In the genomic region with DNA sequence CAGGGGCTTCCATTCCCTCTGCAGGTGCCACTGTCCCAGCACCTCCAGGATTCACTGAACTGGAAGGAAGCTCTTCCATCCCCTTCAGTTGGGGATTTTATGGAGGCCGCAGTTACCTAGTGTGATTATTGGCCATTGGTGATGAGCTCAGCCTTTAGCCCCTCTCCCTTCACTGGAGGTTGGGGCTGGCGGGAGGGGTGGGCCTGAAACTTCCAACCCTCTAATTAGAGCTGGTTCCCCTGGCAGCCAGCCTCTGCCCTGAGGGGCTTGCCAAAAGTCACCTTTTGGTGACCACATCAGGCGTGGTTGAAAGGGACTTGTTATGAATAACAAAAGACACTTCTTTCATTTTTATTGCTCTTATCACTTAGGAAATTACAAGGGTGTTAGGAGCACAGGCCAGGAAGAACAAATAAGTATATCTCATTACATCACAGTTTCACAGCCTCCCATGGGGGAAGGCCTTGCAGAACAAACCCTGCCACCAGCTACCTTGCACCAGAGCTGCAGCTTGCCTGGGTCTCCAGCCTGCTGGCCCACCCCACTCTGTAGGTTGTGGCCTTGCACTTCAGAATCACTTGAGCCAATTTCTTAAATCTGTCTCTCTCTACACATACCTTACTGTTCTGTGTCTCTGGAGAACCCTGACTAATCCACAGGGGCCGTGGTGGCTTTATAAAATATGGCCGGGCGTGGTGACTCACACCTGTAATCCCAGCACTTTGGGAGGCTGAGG, we compare ENCODE assay signal across 9 cellular contexts. TPM values are rescaled to one million over a fixed set of nuclear protein-coding genes. Genes with fewer than 3 reads are reported as not detected.
DNase-seq lines count a peak whose midpoint lies in the region; ATAC-seq and TF ChIP-seq lines count a peak whose summit lies in the region.
"Had no signal": no experiment of that assay in that cellular context is flagged by ENCODE, and none has a peak within 500 bp of the region (broad histone marks: within the 10 kb centered on the region; RNA-seq: fewer than 3 reads in every experiment).

No MANE protein-coding gene starts in this region.

- intact Hi-C loops in Right ventricle myocardium inferior (cut with DNase I) = loop anchor here (5.0 kb wide), 1 partner anchor 39 kb away; no protein-coding TSS in a partner anchor
- intact Hi-C loops in left cardiac atrium (cut with DNase I) = loop anchor here in 1 of 2 donors (10.0 kb wide), 1 partner anchor 258 kb away; a partner anchor contains a TSS
- intact Hi-C loops in PC-3 (cut with micrococcal nuclease) = no loop called here
- intact Hi-C loops in right cardiac atrium (cut with DNase I) = loop anchor here in 1 of 4 donors (10.0 kb wide), 1 partner anchor 58 kb away; a partner anchor contains a TSS
- intact Hi-C loops in transverse colon (cut with DNase I; ENCODE audit: low total_unique reads) = no loop called here

- no peaks in the 10 kb centered on the region for H3K9me2 ChIP-seq in PC-3 (replicated peaks; ENCODE audit: low read length)

- H3K36me3 ChIP-seq in PC-3 (ENCODE audit: low read depth, low read length) (peaks cover 39% of the 10 kb centered on the region), transverse colon (no peaks in the 10 kb centered on the region), BE2C (peaks cover 3% of the 10 kb centered on the region)

- DNase-seq in Right ventricle myocardium inferior (ENCODE audit: missing footprints) = peak; percentile 35
- no peak for DNase-seq in left cardiac atrium
- peak; percentile 35 for DNase-seq in PC-3
- no peak for DNase-seq in right cardiac atrium
- peak; percentile 57 for DNase-seq in transverse colon
- no peak for DNase-seq in NCI-H2227 treated with DMSO at 0.1 percent for 48 hours (lab: John Stamatoyannopoulos, UW)
- DNase-seq in BE2C = no peak

- peaks cover 99% of the 10 kb centered on the region for H3K79me2 ChIP-seq in PC-3 (ENCODE audit: low read length)

- TF ChIP-seq EP300 in transverse colon (IDR thresholded peaks at IDR 0.05; ENCODE audit: low read depth) = no peak

- H3K4me3 ChIP-seq in PC-3 (ENCODE audit: low read length) (no peak overlapping the region), right cardiac atrium (ENCODE audit: low read length) (no peak overlapping the region), transverse colon (no peak overlapping the region), BE2C (ENCODE audit: low read depth, low read length) (no peak overlapping the region)

- H3F3A ChIP-seq in PC-3 (ENCODE audit: low read length, unreplicated experiment) = no peaks in the 10 kb centered on the region

- H3K9ac ChIP-seq in PC-3 (ENCODE audit: low read length) = no peak overlapping the region
- H3K9ac ChIP-seq: parathyroid adenoma had no signal

- H3K27me3 ChIP-seq in PC-3 (ENCODE audit: low read length) (no peaks in the 10 kb centered on the region), right cardiac atrium (ENCODE audit: control insufficient read depth, insufficient read depth) (no peaks in the 10 kb centered on the region), transverse colon (no peaks in the 10 kb centered on the region), BE2C (no peaks in the 10 kb centered on the region)

- CTCF ChIA-PET in PC-3 (lab: Charles Lee) = no interaction called here

- in situ Hi-C loops in transverse colon (cut with MboI; ENCODE audit: low pct_ligation_motif_present in 1 of 4, low pct_unique_long_range_greater_than_20kb in 1 of 4, low sequenced_read_pairs in 3 of 4) = no loop called here

- H3K27ac ChIP-seq in PC-3 (ENCODE audit: low read length) (no peak overlapping the region), right cardiac atrium (ENCODE audit: low read length) (peak overlapping the region; percentile 71), transverse colon (peak overlapping the region; percentile 92 to 98 (median 98))
- H3K27ac ChIP-seq: parathyroid adenoma had no signal

- no peak for TF ChIP-seq POLR2A in transverse colon (IDR thresholded peaks at IDR 0.05)

- H3K4me1 ChIP-seq in PC-3 (ENCODE audit: insufficient read depth, low read length) (peaks cover 42% of the 10 kb centered on the region), right cardiac atrium (ENCODE audit: control insufficient read depth, insufficient read depth, low read length) (peaks cover 16% of the 10 kb centered on the region), transverse colon (peaks cover 52 to 90% (median 79%) of the 10 kb centered on the region in 4 donors), BE2C (peaks cover 32% of the 10 kb centered on the region)

- POLR2A ChIA-PET in PC-3 (lab: Charles Lee; ENCODE audit: unreplicated experiment) = no interaction called here

- no peaks in the 10 kb centered on the region for H3K9me3 ChIP-seq in PC-3 (ENCODE audit: low read length)
- H3K9me3 ChIP-seq in right cardiac atrium (ENCODE audit: control insufficient read depth, low read length) = no peaks in the 10 kb centered on the region
- no peaks in the 10 kb centered on the region for H3K9me3 ChIP-seq in transverse colon
- H3K9me3 ChIP-seq in BE2C = no peaks in the 10 kb centered on the region

- peak overlapping the region; percentile 95; the same call in 1 of the 2 replicates for H3K4me2 ChIP-seq in PC-3 (ENCODE audit: low read length)

- 76% methylated on average over 6 of the region's 6 CpGs for WGBS in right cardiac atrium
- WGBS in transverse colon (ENCODE audit: low coverage in 1 of 2), 2 donors = 47 to 81% methylated on average over 3 to 6 of the region's 6 CpGs

- peaks cover 78% of the 10 kb centered on the region for H4K20me1 ChIP-seq in PC-3 (ENCODE audit: low read length)

- TF ChIP-seq CTCF in PC-3 (conservative IDR thresholded peaks at IDR 0.05; ENCODE audit: low read depth, low read length) = no peak
- no peak for TF ChIP-seq CTCF in transverse colon (IDR thresholded peaks at IDR 0.05)
- no peak for TF ChIP-seq CTCF in BE2C (IDR thresholded peaks at IDR 0.05; ENCODE audit: low read depth, low read length)

- no peak overlapping the region for H2AFZ ChIP-seq in PC-3 (ENCODE audit: low read length)
- H2AFZ ChIP-seq: parathyroid adenoma had no signal

- BruUV-seq in PC-3 (replicated peaks; lab: Mats Ljungman, UMichigan) = no TSS peak

- ATAC-seq in Right ventricle myocardium inferior (no peak), left cardiac atrium (no peak), PC-3 (no peak), right cardiac atrium (peak in 1 of 2 donors; percentile 21), HG03045 (IDR thresholded peaks at IDR 0.05; ENCODE audit: unreplicated experiment) (no peak)

RNA-seq across cellular contexts. Expression of a gene that starts 5.0 kb away (rescaled TPM):
- total RNA-seq in Right ventricle myocardium inferior = 174 TPM
- total RNA-seq in left cardiac atrium = 100 to 1,000 TPM; 103 to 152 TPM
- total RNA-seq in PC-3 (2014; rRNA removed) = 216 and 245 TPM in 2 replicates
- total RNA-seq in right cardiac atrium = 100 to 1,000 TPM; 154 to 219 (median 194) TPM
- polyA plus RNA-seq in right cardiac atrium = 136 TPM
- total RNA-seq in transverse colon = 100 to 1,000 TPM; 195 to 554 (median 359) TPM
- 58.6 TPM for polyA plus RNA-seq in BE2C (2012; ENCODE audit: insufficient read depth, insufficient read length, low read depth)

RNA-seq across cellular contexts. Expression of a gene that starts 57.3 kb away (rescaled TPM):
- total RNA-seq in Right ventricle myocardium inferior (132 TPM), left cardiac atrium (100 to 1,000 TPM; 110 to 127 TPM), PC-3 (2014; rRNA removed) (122 and 150 TPM in 2 replicates), right cardiac atrium (100 to 1,000 TPM; 102 to 132 (median 127) TPM), transverse colon (100 to 1,000 TPM; 163 to 261 (median 224) TPM)
- 146 TPM for polyA plus RNA-seq in right cardiac atrium
- 91.1 TPM for polyA plus RNA-seq in BE2C (2012; ENCODE audit: insufficient read depth, insufficient read length, low read depth)

Comparison
In these comparisons a context has a peak if more than half of its experiments do, and no peak if none do; other contexts are left out.
1. DNase-seq: peak in Right ventricle myocardium inferior (single experiment), PC-3 (single experiment) and transverse colon (single experiment); none in left cardiac atrium (single experiment), right cardiac atrium (0 of 3), NCI-H2227 treated with DMSO at 0.1 percent for 48 hours (single experiment) and BE2C (single experiment).